ENCODE assay signal across 1 cellular context in the genomic region with DNA sequence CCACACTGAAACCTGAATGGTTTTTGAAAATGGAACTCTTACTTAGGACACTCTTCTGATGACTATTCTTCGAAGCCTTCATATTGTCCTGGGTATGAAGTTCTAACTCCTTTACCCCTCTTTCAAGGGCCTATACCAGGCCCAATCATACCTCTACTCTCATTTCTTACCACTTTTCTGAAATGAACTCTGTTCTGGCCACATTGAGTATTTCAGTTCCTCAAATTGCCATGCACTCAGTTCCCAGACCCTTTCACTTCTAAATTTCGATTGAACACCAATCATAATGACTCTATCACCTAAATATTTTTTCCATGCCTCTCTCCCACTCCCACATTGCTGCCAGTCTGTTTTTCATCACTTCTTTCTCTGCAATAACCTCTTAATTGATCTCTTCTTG.
A peak's percentile ranks its signal among the peaks of the same experiment; 100 is the strongest.
TF ChIP-seq lines count a peak whose summit lies in the region.

No MANE protein-coding gene starts in this region.

TF ChIP-seq in GM12878, 131 proteins besides CTCF, POLR2A, EP300 and RAD21 (continued from another document and continues in another):
- TF ChIP-seq, protein P1, sequence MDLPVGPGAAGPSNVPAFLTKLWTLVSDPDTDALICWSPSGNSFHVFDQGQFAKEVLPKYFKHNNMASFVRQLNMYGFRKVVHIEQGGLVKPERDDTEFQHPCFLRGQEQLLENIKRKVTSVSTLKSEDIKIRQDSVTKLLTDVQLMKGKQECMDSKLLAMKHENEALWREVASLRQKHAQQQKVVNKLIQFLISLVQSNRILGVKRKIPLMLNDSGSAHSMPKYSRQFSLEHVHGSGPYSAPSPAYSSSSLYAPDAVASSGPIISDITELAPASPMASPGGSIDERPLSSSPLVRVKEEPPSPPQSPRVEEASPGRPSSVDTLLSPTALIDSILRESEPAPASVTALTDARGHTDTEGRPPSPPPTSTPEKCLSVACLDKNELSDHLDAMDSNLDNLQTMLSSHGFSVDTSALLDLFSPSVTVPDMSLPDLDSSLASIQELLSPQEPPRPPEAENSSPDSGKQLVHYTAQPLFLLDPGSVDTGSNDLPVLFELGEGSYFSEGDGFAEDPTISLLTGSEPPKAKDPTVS (IDR thresholded peaks at IDR 0.05; ENCODE audit: low read depth, low read length), result no peak
- peak; percentile 44; the same call in 1 of the 2 replicates for TF ChIP-seq GABPA (IDR thresholded peaks at IDR 0.05; ENCODE audit: low read depth)
- TF ChIP-seq MTA2 (IDR thresholded peaks at IDR 0.05; ENCODE audit: low read depth), result peak; percentile 81
- TF ChIP-seq, protein P2, sequence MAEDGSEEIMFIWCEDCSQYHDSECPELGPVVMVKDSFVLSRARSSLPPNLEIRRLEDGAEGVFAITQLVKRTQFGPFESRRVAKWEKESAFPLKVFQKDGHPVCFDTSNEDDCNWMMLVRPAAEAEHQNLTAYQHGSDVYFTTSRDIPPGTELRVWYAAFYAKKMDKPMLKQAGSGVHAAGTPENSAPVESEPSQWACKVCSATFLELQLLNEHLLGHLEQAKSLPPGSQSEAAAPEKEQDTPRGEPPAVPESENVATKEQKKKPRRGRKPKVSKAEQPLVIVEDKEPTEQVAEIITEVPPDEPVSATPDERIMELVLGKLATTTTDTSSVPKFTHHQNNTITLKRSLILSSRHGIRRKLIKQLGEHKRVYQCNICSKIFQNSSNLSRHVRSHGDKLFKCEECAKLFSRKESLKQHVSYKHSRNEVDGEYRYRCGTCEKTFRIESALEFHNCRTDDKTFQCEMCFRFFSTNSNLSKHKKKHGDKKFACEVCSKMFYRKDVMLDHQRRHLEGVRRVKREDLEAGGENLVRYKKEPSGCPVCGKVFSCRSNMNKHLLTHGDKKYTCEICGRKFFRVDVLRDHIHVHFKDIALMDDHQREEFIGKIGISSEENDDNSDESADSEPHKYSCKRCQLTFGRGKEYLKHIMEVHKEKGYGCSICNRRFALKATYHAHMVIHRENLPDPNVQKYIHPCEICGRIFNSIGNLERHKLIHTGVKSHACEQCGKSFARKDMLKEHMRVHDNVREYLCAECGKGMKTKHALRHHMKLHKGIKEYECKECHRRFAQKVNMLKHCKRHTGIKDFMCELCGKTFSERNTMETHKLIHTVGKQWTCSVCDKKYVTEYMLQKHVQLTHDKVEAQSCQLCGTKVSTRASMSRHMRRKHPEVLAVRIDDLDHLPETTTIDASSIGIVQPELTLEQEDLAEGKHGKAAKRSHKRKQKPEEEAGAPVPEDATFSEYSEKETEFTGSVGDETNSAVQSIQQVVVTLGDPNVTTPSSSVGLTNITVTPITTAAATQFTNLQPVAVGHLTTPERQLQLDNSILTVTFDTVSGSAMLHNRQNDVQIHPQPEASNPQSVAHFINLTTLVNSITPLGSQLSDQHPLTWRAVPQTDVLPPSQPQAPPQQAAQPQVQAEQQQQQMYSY (CRISPR knock-in tag; IDR thresholded peaks at IDR 0.05), result no peak
- TF ChIP-seq CREM (IDR thresholded peaks at IDR 0.05; ENCODE audit: low read depth), result 0 out of 2 replicates have a peak, but pooled peaks have one; percentile 40
- no peak for TF ChIP-seq SIX5 (IDR thresholded peaks at IDR 0.05; ENCODE audit: low read depth, low read length, severe bottlenecking)
- TF ChIP-seq GATAD2B (conservative IDR thresholded peaks at IDR 0.05; ENCODE audit: low read depth), result no peak
- TF ChIP-seq RBBP5 (conservative IDR thresholded peaks at IDR 0.05), result no peak
- no peak for TF ChIP-seq RELA (IDR thresholded peaks at IDR 0.05; ENCODE audit: borderline replicate concordance, partially characterized antibody)
- no peak for TF ChIP-seq NRF1 (conservative IDR thresholded peaks at IDR 0.05; ENCODE audit: low read depth, low read length)
- TF ChIP-seq RCOR1 (conservative IDR thresholded peaks at IDR 0.05; ENCODE audit: low read depth, low read length), result 0 out of 2 replicates have a peak, but pooled peaks have one; percentile 44
- 0 out of 2 replicates have a peak, but pooled peaks have one; percentile 10 for TF ChIP-seq ZNF24 (IDR thresholded peaks at IDR 0.05)
- TF ChIP-seq, protein P3, sequence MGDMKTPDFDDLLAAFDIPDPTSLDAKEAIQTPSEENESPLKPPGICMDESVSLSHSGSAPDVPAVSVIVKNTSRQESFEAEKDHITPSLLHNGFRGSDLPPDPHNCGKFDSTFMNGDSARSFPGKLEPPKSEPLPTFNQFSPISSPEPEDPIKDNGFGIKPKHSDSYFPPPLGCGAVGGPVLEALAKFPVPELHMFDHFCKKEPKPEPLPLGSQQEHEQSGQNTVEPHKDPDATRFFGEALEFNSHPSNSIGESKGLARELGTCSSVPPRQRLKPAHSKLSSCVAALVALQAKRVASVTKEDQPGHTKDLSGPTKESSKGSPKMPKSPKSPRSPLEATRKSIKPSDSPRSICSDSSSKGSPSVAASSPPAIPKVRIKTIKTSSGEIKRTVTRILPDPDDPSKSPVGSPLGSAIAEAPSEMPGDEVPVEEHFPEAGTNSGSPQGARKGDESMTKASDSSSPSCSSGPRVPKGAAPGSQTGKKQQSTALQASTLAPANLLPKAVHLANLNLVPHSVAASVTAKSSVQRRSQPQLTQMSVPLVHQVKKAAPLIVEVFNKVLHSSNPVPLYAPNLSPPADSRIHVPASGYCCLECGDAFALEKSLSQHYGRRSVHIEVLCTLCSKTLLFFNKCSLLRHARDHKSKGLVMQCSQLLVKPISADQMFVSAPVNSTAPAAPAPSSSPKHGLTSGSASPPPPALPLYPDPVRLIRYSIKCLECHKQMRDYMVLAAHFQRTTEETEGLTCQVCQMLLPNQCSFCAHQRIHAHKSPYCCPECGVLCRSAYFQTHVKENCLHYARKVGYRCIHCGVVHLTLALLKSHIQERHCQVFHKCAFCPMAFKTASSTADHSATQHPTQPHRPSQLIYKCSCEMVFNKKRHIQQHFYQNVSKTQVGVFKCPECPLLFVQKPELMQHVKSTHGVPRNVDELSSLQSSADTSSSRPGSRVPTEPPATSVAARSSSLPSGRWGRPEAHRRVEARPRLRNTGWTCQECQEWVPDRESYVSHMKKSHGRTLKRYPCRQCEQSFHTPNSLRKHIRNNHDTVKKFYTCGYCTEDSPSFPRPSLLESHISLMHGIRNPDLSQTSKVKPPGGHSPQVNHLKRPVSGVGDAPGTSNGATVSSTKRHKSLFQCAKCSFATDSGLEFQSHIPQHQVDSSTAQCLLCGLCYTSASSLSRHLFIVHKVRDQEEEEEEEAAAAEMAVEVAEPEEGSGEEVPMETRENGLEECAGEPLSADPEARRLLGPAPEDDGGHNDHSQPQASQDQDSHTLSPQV (IDR thresholded peaks at IDR 0.05), result no peak
- no peak for TF ChIP-seq NFXL1 (IDR thresholded peaks at IDR 0.05; ENCODE audit: borderline replicate concordance)
- no peak for TF ChIP-seq LARP7 (IDR thresholded peaks at IDR 0.05)
- no peak for TF ChIP-seq ZNF274 (IDR thresholded peaks at IDR 0.05; ENCODE audit: insufficient read depth, insufficient read length)
- TF ChIP-seq, protein P4, sequence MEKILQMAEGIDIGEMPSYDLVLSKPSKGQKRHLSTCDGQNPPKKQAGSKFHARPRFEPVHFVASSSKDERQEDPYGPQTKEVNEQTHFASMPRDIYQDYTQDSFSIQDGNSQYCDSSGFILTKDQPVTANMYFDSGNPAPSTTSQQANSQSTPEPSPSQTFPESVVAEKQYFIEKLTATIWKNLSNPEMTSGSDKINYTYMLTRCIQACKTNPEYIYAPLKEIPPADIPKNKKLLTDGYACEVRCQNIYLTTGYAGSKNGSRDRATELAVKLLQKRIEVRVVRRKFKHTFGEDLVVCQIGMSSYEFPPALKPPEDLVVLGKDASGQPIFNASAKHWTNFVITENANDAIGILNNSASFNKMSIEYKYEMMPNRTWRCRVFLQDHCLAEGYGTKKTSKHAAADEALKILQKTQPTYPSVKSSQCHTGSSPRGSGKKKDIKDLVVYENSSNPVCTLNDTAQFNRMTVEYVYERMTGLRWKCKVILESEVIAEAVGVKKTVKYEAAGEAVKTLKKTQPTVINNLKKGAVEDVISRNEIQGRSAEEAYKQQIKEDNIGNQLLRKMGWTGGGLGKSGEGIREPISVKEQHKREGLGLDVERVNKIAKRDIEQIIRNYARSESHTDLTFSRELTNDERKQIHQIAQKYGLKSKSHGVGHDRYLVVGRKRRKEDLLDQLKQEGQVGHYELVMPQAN (conservative IDR thresholded peaks at IDR 0.05), result no peak
- no peak for TF ChIP-seq POLR2AphosphoS2 (IDR thresholded peaks at IDR 0.05; ENCODE audit: low read depth, low read length)
- TF ChIP-seq FOXK2 (IDR thresholded peaks at IDR 0.05), result no peak
- no peak for TF ChIP-seq CREB1 (IDR thresholded peaks at IDR 0.05; ENCODE audit: low read depth)
- TF ChIP-seq CHD2 (IDR thresholded peaks at IDR 0.05; ENCODE audit: borderline replicate concordance, low read depth, low read length), result no peak; the same call in 1 of the 2 replicates
- no peak for TF ChIP-seq BRCA1 (IDR thresholded peaks at IDR 0.05; ENCODE audit: low read depth, low read length)
- TF ChIP-seq CEBPB (IDR thresholded peaks at IDR 0.05; ENCODE audit: borderline replicate concordance in 1 of 2, low read depth in 2 of 2, low read length in 2 of 2), result no peak
- TF ChIP-seq STAT3 (IDR thresholded peaks at IDR 0.05; ENCODE audit: low read depth, low read length), result 0 out of 2 replicates have a peak, but pooled peaks have one; percentile 61
- TF ChIP-seq, protein P5, sequence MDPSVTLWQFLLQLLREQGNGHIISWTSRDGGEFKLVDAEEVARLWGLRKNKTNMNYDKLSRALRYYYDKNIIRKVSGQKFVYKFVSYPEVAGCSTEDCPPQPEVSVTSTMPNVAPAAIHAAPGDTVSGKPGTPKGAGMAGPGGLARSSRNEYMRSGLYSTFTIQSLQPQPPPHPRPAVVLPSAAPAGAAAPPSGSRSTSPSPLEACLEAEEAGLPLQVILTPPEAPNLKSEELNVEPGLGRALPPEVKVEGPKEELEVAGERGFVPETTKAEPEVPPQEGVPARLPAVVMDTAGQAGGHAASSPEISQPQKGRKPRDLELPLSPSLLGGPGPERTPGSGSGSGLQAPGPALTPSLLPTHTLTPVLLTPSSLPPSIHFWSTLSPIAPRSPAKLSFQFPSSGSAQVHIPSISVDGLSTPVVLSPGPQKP (IDR thresholded peaks at IDR 0.05; ENCODE audit: low read depth, low read length), result no peak
- no peak for TF ChIP-seq TARDBP (IDR thresholded peaks at IDR 0.05; ENCODE audit: borderline replicate concordance)
- TF ChIP-seq CBX3 (IDR thresholded peaks at IDR 0.05; ENCODE audit: borderline replicate concordance, low read depth), result no peak
- no peak for TF ChIP-seq KDM1A (IDR thresholded peaks at IDR 0.05; ENCODE audit: borderline replicate concordance)
- no peak for TF ChIP-seq ASH2L (IDR thresholded peaks at IDR 0.05; ENCODE audit: borderline replicate concordance, low read depth)
- 0 out of 2 replicates have a peak, but pooled peaks have one; percentile 58 for TF ChIP-seq CBFB (IDR thresholded peaks at IDR 0.05; ENCODE audit: low read depth)
- no peak for TF ChIP-seq TCF3 (IDR thresholded peaks at IDR 0.05; ENCODE audit: borderline replicate concordance, insufficient read depth, low read depth, low read length)
- TF ChIP-seq, protein P6, sequence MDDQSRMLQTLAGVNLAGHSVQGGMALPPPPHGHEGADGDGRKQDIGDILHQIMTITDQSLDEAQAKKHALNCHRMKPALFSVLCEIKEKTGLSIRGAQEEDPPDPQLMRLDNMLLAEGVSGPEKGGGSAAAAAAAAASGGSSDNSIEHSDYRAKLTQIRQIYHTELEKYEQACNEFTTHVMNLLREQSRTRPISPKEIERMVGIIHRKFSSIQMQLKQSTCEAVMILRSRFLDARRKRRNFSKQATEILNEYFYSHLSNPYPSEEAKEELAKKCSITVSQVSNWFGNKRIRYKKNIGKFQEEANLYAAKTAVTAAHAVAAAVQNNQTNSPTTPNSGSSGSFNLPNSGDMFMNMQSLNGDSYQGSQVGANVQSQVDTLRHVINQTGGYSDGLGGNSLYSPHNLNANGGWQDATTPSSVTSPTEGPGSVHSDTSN (IDR thresholded peaks at IDR 0.05; ENCODE audit: insufficient replicate concordance, low read depth, low read length), result no peak
- TF ChIP-seq, protein P7, sequence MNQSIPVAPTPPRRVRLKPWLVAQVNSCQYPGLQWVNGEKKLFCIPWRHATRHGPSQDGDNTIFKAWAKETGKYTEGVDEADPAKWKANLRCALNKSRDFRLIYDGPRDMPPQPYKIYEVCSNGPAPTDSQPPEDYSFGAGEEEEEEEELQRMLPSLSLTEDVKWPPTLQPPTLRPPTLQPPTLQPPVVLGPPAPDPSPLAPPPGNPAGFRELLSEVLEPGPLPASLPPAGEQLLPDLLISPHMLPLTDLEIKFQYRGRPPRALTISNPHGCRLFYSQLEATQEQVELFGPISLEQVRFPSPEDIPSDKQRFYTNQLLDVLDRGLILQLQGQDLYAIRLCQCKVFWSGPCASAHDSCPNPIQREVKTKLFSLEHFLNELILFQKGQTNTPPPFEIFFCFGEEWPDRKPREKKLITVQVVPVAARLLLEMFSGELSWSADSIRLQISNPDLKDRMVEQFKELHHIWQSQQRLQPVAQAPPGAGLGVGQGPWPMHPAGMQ (IDR thresholded peaks at IDR 0.05; ENCODE audit: borderline replicate concordance), result no peak
- TF ChIP-seq ZNF207 (IDR thresholded peaks at IDR 0.05; ENCODE audit: borderline replicate concordance), result no peak
- no peak for TF ChIP-seq ZNF622 (IDR thresholded peaks at IDR 0.05)
- TF ChIP-seq PAX8 (IDR thresholded peaks at IDR 0.05), result no peak
- TF ChIP-seq, protein P8, sequence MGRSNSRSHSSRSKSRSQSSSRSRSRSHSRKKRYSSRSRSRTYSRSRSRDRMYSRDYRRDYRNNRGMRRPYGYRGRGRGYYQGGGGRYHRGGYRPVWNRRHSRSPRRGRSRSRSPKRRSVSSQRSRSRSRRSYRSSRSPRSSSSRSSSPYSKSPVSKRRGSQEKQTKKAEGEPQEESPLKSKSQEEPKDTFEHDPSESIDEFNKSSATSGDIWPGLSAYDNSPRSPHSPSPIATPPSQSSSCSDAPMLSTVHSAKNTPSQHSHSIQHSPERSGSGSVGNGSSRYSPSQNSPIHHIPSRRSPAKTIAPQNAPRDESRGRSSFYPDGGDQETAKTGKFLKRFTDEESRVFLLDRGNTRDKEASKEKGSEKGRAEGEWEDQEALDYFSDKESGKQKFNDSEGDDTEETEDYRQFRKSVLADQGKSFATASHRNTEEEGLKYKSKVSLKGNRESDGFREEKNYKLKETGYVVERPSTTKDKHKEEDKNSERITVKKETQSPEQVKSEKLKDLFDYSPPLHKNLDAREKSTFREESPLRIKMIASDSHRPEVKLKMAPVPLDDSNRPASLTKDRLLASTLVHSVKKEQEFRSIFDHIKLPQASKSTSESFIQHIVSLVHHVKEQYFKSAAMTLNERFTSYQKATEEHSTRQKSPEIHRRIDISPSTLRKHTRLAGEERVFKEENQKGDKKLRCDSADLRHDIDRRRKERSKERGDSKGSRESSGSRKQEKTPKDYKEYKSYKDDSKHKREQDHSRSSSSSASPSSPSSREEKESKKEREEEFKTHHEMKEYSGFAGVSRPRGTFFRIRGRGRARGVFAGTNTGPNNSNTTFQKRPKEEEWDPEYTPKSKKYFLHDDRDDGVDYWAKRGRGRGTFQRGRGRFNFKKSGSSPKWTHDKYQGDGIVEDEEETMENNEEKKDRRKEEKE (IDR thresholded peaks at IDR 0.05), result no peak
- TF ChIP-seq KAT2A (conservative IDR thresholded peaks at IDR 0.05; ENCODE audit: control insufficient read depth, low read depth, low read length), result no peak
- no peak for TF ChIP-seq MYB (IDR thresholded peaks at IDR 0.05; ENCODE audit: borderline replicate concordance, low read depth, low read length)
- no peak for TF ChIP-seq POLR2AphosphoS5 (IDR thresholded peaks at IDR 0.05; ENCODE audit: low read length)
- peak; percentile 93 for TF ChIP-seq TBL1XR1 (IDR thresholded peaks at IDR 0.05; ENCODE audit: low read depth, low read length)
- TF ChIP-seq IKZF2 (IDR thresholded peaks at IDR 0.05), result peak; percentile 70 to 82
- TF ChIP-seq HDAC2 (IDR thresholded peaks at IDR 0.05), result no peak
- no peak for TF ChIP-seq SREBF2 (IDR thresholded peaks at IDR 0.05; ENCODE audit: low read length)
- no peak for TF ChIP-seq TAF1 (IDR thresholded peaks at IDR 0.05; ENCODE audit: borderline replicate concordance, low read depth, low read length)
- no peak for TF ChIP-seq CBX5 (IDR thresholded peaks at IDR 0.05; ENCODE audit: low read depth)
- TF ChIP-seq SP1 (IDR thresholded peaks at IDR 0.05; ENCODE audit: low read depth, low read length), result no peak
- peak; percentile 55; the same call in 1 of the 2 replicates for TF ChIP-seq ZNF217 (IDR thresholded peaks at IDR 0.05)
